In the genomic region with DNA sequence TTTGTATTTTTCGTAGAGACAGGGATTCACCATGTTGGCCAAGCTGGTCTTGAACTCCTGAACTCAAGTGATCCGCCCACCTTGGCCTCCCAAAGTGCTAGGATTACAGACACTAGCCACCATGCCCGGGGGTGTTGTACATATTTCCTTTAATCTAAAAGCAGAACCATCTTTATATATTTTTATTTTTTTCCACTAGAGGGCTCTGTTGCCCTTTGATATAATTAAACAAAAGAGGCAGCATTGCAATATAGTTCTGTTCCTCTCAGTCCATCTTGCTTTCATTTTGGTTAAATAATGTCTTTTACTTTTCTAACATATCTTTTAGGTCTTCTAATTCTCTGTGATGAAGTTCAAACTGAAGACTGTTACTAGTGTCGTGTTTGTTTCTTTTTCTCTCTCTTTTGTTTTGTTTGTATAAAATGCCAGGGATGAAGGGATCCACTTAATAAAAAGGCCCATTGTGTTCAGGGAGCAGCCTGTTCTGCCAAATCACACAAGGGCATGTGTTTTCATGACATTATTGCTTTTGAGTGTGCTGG, we compare ENCODE assay signal across 7 cellular contexts. TPM values are rescaled to one million over a fixed set of nuclear protein-coding genes. Genes with fewer than 3 reads are reported as not detected.
DNase-seq lines count a peak whose midpoint lies in the region; ATAC-seq, FAIRE-seq and TF ChIP-seq lines count a peak whose summit lies in the region.

No MANE protein-coding gene starts in this region.

- ATAC-seq in GM21381 (IDR thresholded peaks at IDR 0.05; ENCODE audit: unreplicated experiment): peak; percentile 76

- H3K79me2 ChIP-seq in OCI-LY3 (ENCODE audit: low read length): no peaks in the 10 kb centered on the region

- no peak overlapping the region for H3K9ac ChIP-seq in OCI-LY3 (ENCODE audit: low read length)

- peak overlapping the region in 5 of 6 donors; percentile 24 to 85 (median 78) for H3K27ac Mint-ChIP-seq in immature natural killer cell

- peaks cover 2% of the 10 kb centered on the region; the same call in 1 of the 2 replicates for H3K4me1 ChIP-seq in OCI-LY3 (ENCODE audit: low read length)

- FAIRE-seq in HTR-8/SVneo (lab: Jason Lieb, UNC): no peak

- no peaks in the 10 kb centered on the region for H3K9me3 Mint-ChIP-seq in immature natural killer cell

- H3K4me3 ChIP-seq in OCI-LY3 (ENCODE audit: low read length): no peak overlapping the region

- no peak overlapping the region for H3K27ac ChIP-seq in OCI-LY3 (ENCODE audit: low read length)

- H3K36me3 ChIP-seq in OCI-LY3 (replicated peaks; ENCODE audit: low read depth, low read length): no peaks in the 10 kb centered on the region

- 0 out of 2 replicates have a peak overlapping the region, but pooled peaks have one; percentile 23 for H3K4me2 ChIP-seq in OCI-LY3 (ENCODE audit: low read length)

- peak overlapping the region in 3 of 5 donors; percentile 51 to 72 (median 69) for H3K4me3 Mint-ChIP-seq in immature natural killer cell

- H3K27me3 ChIP-seq in OCI-LY3 (ENCODE audit: low read depth, low read length): no peaks in the 10 kb centered on the region

- no peak overlapping the region for H2AFZ ChIP-seq in OCI-LY3 (ENCODE audit: low read depth, low read length)

- H3K27me3 Mint-ChIP-seq in immature natural killer cell (ENCODE audit: low read depth in 3 of 3): peaks cover 0 to 2% (median 0%) of the 10 kb centered on the region in 3 donors

- H3K36me3 Mint-ChIP-seq in immature natural killer cell: peaks cover 7 to 14% (median 11%) of the 10 kb centered on the region in 3 donors

- H4K20me1 ChIP-seq in OCI-LY3 (ENCODE audit: insufficient read depth, low read length): no peaks in the 10 kb centered on the region

- peaks cover 5 to 6% of the 10 kb centered on the region in 2 donors for H3K4me1 Mint-ChIP-seq in immature natural killer cell

- DNase-seq in ELR (ENCODE audit: low read depth) (peak; percentile 65), HTR-8/SVneo (ENCODE audit: insufficient read length, low spot score) (peak; percentile 58), brain pericyte (ENCODE audit: low read depth, low spot score) (peak; percentile 32), immature natural killer cell (peak; percentile 52 to 58 (median 53)), stromal cell of bone marrow (ENCODE audit: low read depth) (peak; percentile 53)

- TF ChIP-seq CTCF in OCI-LY3 (IDR thresholded peaks at IDR 0.05; ENCODE audit: low read depth, low read length): peak; percentile 42

- H3K9me3 ChIP-seq in OCI-LY3 (ENCODE audit: insufficient read depth, low read length): no peaks in the 10 kb centered on the region

RNA-seq across cellular contexts. Expression of gene WWOX, which starts 23.4 kb away (rescaled TPM):
- polyA plus RNA-seq in immature natural killer cell: 10 to 100 TPM in 2 of 3 donors, 1 to 10 TPM in 1; 9.0 to 13.9 (median 12.3) TPM
